11 cellular contexts compared by ENCODE assay signal in genomic region chr22:46792061-46792796, GRCh38. TPM values are rescaled to one million over a fixed set of nuclear protein-coding genes. Genes with fewer than 3 reads are reported as not detected.
DNase-seq lines count a peak whose midpoint lies in the region; ATAC-seq and TF ChIP-seq lines count a peak whose summit lies in the region.
"Had no signal": no experiment of that assay in that cellular context is flagged by ENCODE, and none has a peak within 500 bp of the region (broad histone marks: within the 10 kb centered on the region; RNA-seq: fewer than 3 reads in every experiment).

No MANE protein-coding gene starts in this region.

- no peaks in the 10 kb centered on the region for H3K27me3 Mint-ChIP-seq in CD8-positive, alpha-beta T cell (ENCODE audit: low read depth)
- H3K27me3 Mint-ChIP-seq in endodermal cell (ENCODE audit: insufficient read depth): no peaks in the 10 kb centered on the region

- no peak overlapping the region for H3K23ac ChIP-seq in trophoblast cell (ENCODE audit: low read length)

- peak overlapping the region; percentile 21 for H3K18ac ChIP-seq in trophoblast cell (ENCODE audit: low read length)

- H3K4me3 ChIP-seq in CD8-positive, alpha-beta T cell (ENCODE audit: low read depth, low read length): no peak overlapping the region
- H3K4me3 ChIP-seq in SJSA1 (no peak overlapping the region), endodermal cell (ENCODE audit: low read length) (no peak overlapping the region), trophoblast cell (ENCODE audit: low read depth, low read length) (no peak overlapping the region)
- H3K4me3 ChIP-seq: SJCRH30, thyroid gland had no signal

- no peak overlapping the region for H3K4me3 Mint-ChIP-seq in CD8-positive, alpha-beta T cell
- H3K4me3 Mint-ChIP-seq in endodermal cell: no peak overlapping the region

- no peak overlapping the region for H4K91ac ChIP-seq in trophoblast cell (ENCODE audit: low read depth, low read length)

- no peak for DNase-seq in CD8-positive, alpha-beta T cell
- no peak for DNase-seq in SJSA1 (ENCODE audit: low read depth in 1 of 2, low spot score in 2 of 2)
- DNase-seq in endodermal cell: peak; percentile 22
- DNase-seq in trophoblast cell: no peak
- no peak for DNase-seq in epidermal melanocyte (ENCODE audit: insufficient read length, low spot score)
- DNase-seq in 8988T: no peak
- no peak for DNase-seq in GM13976 (ENCODE audit: low spot score)
- DNase-seq: DMS 273 treated with DMSO at 0.1 percent for 48 hours, NCI-H510A treated with DMSO at 0.1 percent for 48 hours, SJCRH30, thyroid gland had no signal

- no peak overlapping the region for H4K12ac ChIP-seq in trophoblast cell (ENCODE audit: low read depth, low read length)

- H3K79me1 ChIP-seq in trophoblast cell (ENCODE audit: low read length): no peaks in the 10 kb centered on the region

- peaks cover 10% of the 10 kb centered on the region for H3K36me3 ChIP-seq in CD8-positive, alpha-beta T cell (ENCODE audit: insufficient read depth, low read length)
- H3K36me3 ChIP-seq in SJSA1: peaks cover 23% of the 10 kb centered on the region
- peaks cover 14% of the 10 kb centered on the region for H3K36me3 ChIP-seq in endodermal cell (ENCODE audit: control insufficient read depth, insufficient read depth, low read length)
- peaks cover 24 to 30% of the 10 kb centered on the region in 2 experiments for H3K36me3 ChIP-seq in trophoblast cell (ENCODE audit: control insufficient read depth in 1 of 2, insufficient read depth in 2 of 2, low read length in 2 of 2)
- H3K36me3 ChIP-seq: SJCRH30 had no signal

- no peaks in the 10 kb centered on the region for H3K9me3 ChIP-seq in CD8-positive, alpha-beta T cell (ENCODE audit: low read length)
- H3K9me3 ChIP-seq in SJSA1 (replicated peaks) (no peaks in the 10 kb centered on the region), endodermal cell (ENCODE audit: control insufficient read depth, low read length) (no peaks in the 10 kb centered on the region), trophoblast cell (ENCODE audit: insufficient read depth, low read depth, low read length) (no peaks in the 10 kb centered on the region)
- H3K9me3 ChIP-seq: SJCRH30, thyroid gland had no signal

- H3K9ac ChIP-seq in endodermal cell (ENCODE audit: extremely low read depth, low read length, poor library complexity, severe bottlenecking) (no peak overlapping the region), trophoblast cell (ENCODE audit: low read length) (no peak overlapping the region)

- H2AK5ac ChIP-seq in trophoblast cell (ENCODE audit: low read length): no peak overlapping the region

- no peaks in the 10 kb centered on the region for H3K27me3 ChIP-seq in CD8-positive, alpha-beta T cell (ENCODE audit: insufficient read depth, low read length)
- H3K27me3 ChIP-seq in SJSA1 (replicated peaks) (no peaks in the 10 kb centered on the region), endodermal cell (ENCODE audit: control insufficient read depth, insufficient read depth, low read length, poor library complexity, severe bottlenecking) (no peaks in the 10 kb centered on the region), trophoblast cell (ENCODE audit: insufficient read depth, low read length) (no peaks in the 10 kb centered on the region)
- H3K27me3 ChIP-seq: SJCRH30, thyroid gland had no signal

- no peak overlapping the region for H2BK120ac ChIP-seq in trophoblast cell (ENCODE audit: insufficient read depth, low read length, poor library complexity)

- peak overlapping the region; percentile 100 for H3K27ac Mint-ChIP-seq in CD8-positive, alpha-beta T cell
- H3K27ac Mint-ChIP-seq in endodermal cell: no peak overlapping the region

- no peak overlapping the region for H3K4ac ChIP-seq in trophoblast cell (ENCODE audit: low read depth, low read length)

- 94 to 95% methylated on average over 5 to 20 of the region's 20 CpGs for WGBS in endodermal cell (ENCODE audit: insufficient coverage in 1 of 2, insufficient read length in 1 of 2), 2 experiments
- WGBS in trophoblast cell (ENCODE audit: extremely low coverage, insufficient coverage, insufficient read length): no CpG with 5 or more reads among the region's 20 CpGs

- H3K4me1 ChIP-seq in CD8-positive, alpha-beta T cell (ENCODE audit: insufficient read depth, low read length): peaks cover 36% of the 10 kb centered on the region
- peaks cover 16% of the 10 kb centered on the region for H3K4me1 ChIP-seq in SJSA1 (replicated peaks)
- no peaks in the 10 kb centered on the region for H3K4me1 ChIP-seq in endodermal cell (ENCODE audit: control insufficient read depth, insufficient read depth, low read length)
- no peaks in the 10 kb centered on the region for H3K4me1 ChIP-seq in trophoblast cell (ENCODE audit: control insufficient read depth in 1 of 2, insufficient read depth in 2 of 2, low read length in 2 of 2)

- H3K4me1 Mint-ChIP-seq in CD8-positive, alpha-beta T cell (ENCODE audit: low read depth): peaks cover 47% of the 10 kb centered on the region
- no peaks in the 10 kb centered on the region for H3K4me1 Mint-ChIP-seq in endodermal cell

- H3K4me2 ChIP-seq in trophoblast cell (ENCODE audit: low read length): no peak overlapping the region

- peaks cover 39% of the 10 kb centered on the region for H3K36me3 Mint-ChIP-seq in CD8-positive, alpha-beta T cell
- H3K36me3 Mint-ChIP-seq in endodermal cell (ENCODE audit: low read depth): peaks cover 10% of the 10 kb centered on the region

- H2AFZ ChIP-seq in trophoblast cell (ENCODE audit: insufficient read depth, low read length, poor library complexity): no peak overlapping the region

- H3K9me3 Mint-ChIP-seq in CD8-positive, alpha-beta T cell: no peaks in the 10 kb centered on the region
- no peaks in the 10 kb centered on the region for H3K9me3 Mint-ChIP-seq in endodermal cell

- TF ChIP-seq CTCF in CD8-positive, alpha-beta T cell (IDR thresholded peaks at IDR 0.05): no peak
- TF ChIP-seq CTCF in endodermal cell (conservative IDR thresholded peaks at IDR 0.05): no peak
- TF ChIP-seq CTCF in GM13976 (IDR thresholded peaks at IDR 0.05; ENCODE audit: borderline replicate concordance, control extremely low read depth, extremely low read depth, insufficient read depth, missing control alignments): no peak

- H4K8ac ChIP-seq in trophoblast cell (ENCODE audit: low read depth, low read length): no peak overlapping the region

- H2BK5ac ChIP-seq in trophoblast cell (ENCODE audit: low read depth, low read length, poor library complexity): no peak overlapping the region

- CTCF ChIA-PET in CD8-positive, alpha-beta T cell (lab: Charles Lee): interaction anchor here (0.6 to 5.2 kb wide), 4 partner anchors 11 to 229 kb away, joined by 3 to 55 read pairs (median 9); no protein-coding TSS in a partner anchor

- no peak overlapping the region for H2BK12ac ChIP-seq in trophoblast cell (ENCODE audit: low read length)

- in situ Hi-C loops in GM13976 (cut with MboI; ENCODE audit: low sequenced_read_pairs, unreplicated experiment): no loop called here

- intact Hi-C loops in CD8-positive, alpha-beta T cell (cut with DNase I, micrococcal nuclease): no loop called here

- no peaks in the 10 kb centered on the region for H3K79me2 ChIP-seq in trophoblast cell (ENCODE audit: control insufficient read depth, insufficient read depth, low read length, poor library complexity)

- POLR2A ChIA-PET in CD8-positive, alpha-beta T cell (lab: Charles Lee): interaction anchor here (1.2 to 5.3 kb wide), 3 partner anchors 30 to 57 kb away, joined by 3 to 49 read pairs (median 4); partner anchors contain the start of gene TBC1D22A

- ATAC-seq in CD8-positive, alpha-beta T cell: no peak

- H3K14ac ChIP-seq in trophoblast cell (ENCODE audit: low read length): no peak overlapping the region

- peak overlapping the region; percentile 95 for H3K27ac ChIP-seq in CD8-positive, alpha-beta T cell (ENCODE audit: low read depth, low read length)
- H3K27ac ChIP-seq in SJSA1: peak overlapping the region; percentile 91
- no peak overlapping the region for H3K27ac ChIP-seq in endodermal cell (ENCODE audit: low read depth, low read length)
- no peak overlapping the region for H3K27ac ChIP-seq in trophoblast cell (ENCODE audit: low read depth, low read length)
- H3K27ac ChIP-seq: SJCRH30 had no signal

RNA-seq across cellular contexts. Expression of gene TBC1D22A, which starts 29.8 kb away (rescaled TPM):
- 10 to 100 TPM; 21.8 to 27.4 TPM for total RNA-seq in CD8-positive, alpha-beta T cell
- total RNA-seq in SJSA1 (2014; rRNA removed; shearing (Covaris generic)): 10.5 and 18.5 TPM in 2 replicates
- total RNA-seq in endodermal cell: 10 to 100 TPM; 21.0 to 27.9 TPM
- 11.4 TPM for polyA plus RNA-seq in endodermal cell (2013, experiment 1 of 2)
- 11.7 TPM for polyA plus RNA-seq in endodermal cell (2013, experiment 2 of 2)
- polyA plus RNA-seq in trophoblast cell (2013): 14.7 and 15.8 TPM in 2 replicates

RNA-seq across cellular contexts. Expression of gene CERK, which starts 54.2 kb away (rescaled TPM):
- 10 to 100 TPM; 93.5 to 95.0 TPM for total RNA-seq in CD8-positive, alpha-beta T cell
- total RNA-seq in SJSA1 (2014; rRNA removed; shearing (Covaris generic)): 45.0 and 61.6 TPM in 2 replicates
- total RNA-seq in endodermal cell: 10 to 100 TPM; 54.9 to 57.6 TPM
- 63.5 TPM for polyA plus RNA-seq in endodermal cell (2013, experiment 1 of 2)
- 60.5 TPM for polyA plus RNA-seq in endodermal cell (2013, experiment 2 of 2)
- polyA plus RNA-seq in trophoblast cell (2013): 19.8 and 21.2 TPM in 2 replicates

Comparison
In these comparisons a context has a peak if more than half of its experiments do, and no peak if none do; other contexts are left out.
1. H3K27ac ChIP-seq: peak in CD8-positive, alpha-beta T cell (single experiment) and SJSA1 (single experiment); none in endodermal cell (single experiment) and trophoblast cell (single experiment).